ENCODE assay signal across 25 cellular contexts in genomic region chr3:155550386-155550785, GRCh38.
"Had no signal": no experiment of that assay in that cellular context is flagged by ENCODE, and none has a peak within 500 bp of the region (broad histone marks: within the 10 kb centered on the region; RNA-seq: fewer than 3 reads in every experiment).

No MANE protein-coding gene starts in this region.

- H3K4me1 ChIP-seq: colonic mucosa, gastrocnemius medialis, left ventricle myocardium inferior, lower lobe of right lung, vagina had no signal

- H3K9me3 ChIP-seq: colonic mucosa, gastrocnemius medialis, left ventricle myocardium inferior, lower lobe of right lung, ovary, right lobe of liver, thyroid gland, vagina had no signal

- H3K4me3 ChIP-seq: colonic mucosa, gastrocnemius medialis, left ventricle myocardium inferior, lower lobe of right lung, ovary, right lobe of liver, thyroid gland, vagina had no signal

- H3K36me3 ChIP-seq: colonic mucosa, gastrocnemius medialis, left ventricle myocardium inferior, lower lobe of right lung, ovary, right lobe of liver, thyroid gland, vagina had no signal

- DNase-seq: colonic mucosa; effector CD8-positive, alpha-beta T cell; endodermal cell; foreskin fibroblast; gastrocnemius medialis; head of caudate nucleus; left cardiac atrium; left ventricle myocardium inferior; lower lobe of right lung; naive thymus-derived CD8-positive, alpha-beta T cell; occipital lobe; ovary; right lobe of liver; small intestine; stimulated activated CD4-positive, alpha-beta T cell treated with anti-CD3 and anti-CD28 coated beads, Interleukin-15, amount 100 ng/mL, for 24 hours; stimulated activated CD4-positive, alpha-beta T cell treated with anti-CD3 and anti-CD28 coated beads, Interleukin-2, amount 100 ng/mL, for 48 hours; stimulated activated CD8-positive, alpha-beta memory T cell treated with anti-CD3 and anti-CD28 coated beads, Interleukin-4, amount 100 ng/mL, for 48 hours; stimulated activated naive CD4-positive, alpha-beta T cell; stimulated activated naive CD8-positive, alpha-beta T cell treated with anti-CD3 and anti-CD28 coated beads, Interleukin-15, amount 100 ng/mL, for 72 hours; thyroid gland; trophoblast cell had no signal

- H3K27ac ChIP-seq: colonic mucosa, epithelial cell of prostate, gastrocnemius medialis, left ventricle myocardium inferior, lower lobe of right lung, ovary, right lobe of liver, thyroid gland, vagina had no signal

- ATAC-seq: esophagus mucosa; gastrocnemius medialis; left cardiac atrium; lower lobe of right lung; naive thymus-derived CD8-positive, alpha-beta T cell; right lobe of liver; stimulated activated naive CD8-positive, alpha-beta T cell treated with anti-CD3 and anti-CD28 coated beads, Interleukin-15, amount 100 ng/mL, for 72 hours had no signal

- FAIRE-seq: keratinocyte, small intestine had no signal

- H3K27me3 ChIP-seq: colonic mucosa, gastrocnemius medialis, ovary, right lobe of liver, thyroid gland, vagina had no signal
